16 cellular contexts compared by ENCODE assay signal in genomic region chr7:32048970-32049369, GRCh38. TPM values are rescaled to one million over a fixed set of nuclear protein-coding genes. Genes with fewer than 3 reads are reported as not detected.
DNase-seq lines count a peak whose midpoint lies in the region; ATAC-seq, FAIRE-seq and TF ChIP-seq lines count a peak whose summit lies in the region.
"Had no signal": no experiment of that assay in that cellular context is flagged by ENCODE, and none has a peak within 500 bp of the region (broad histone marks: within the 10 kb centered on the region; RNA-seq: fewer than 3 reads in every experiment).

No MANE protein-coding gene starts in this region.

- ATAC-seq in GM21423 (IDR thresholded peaks at IDR 0.05; ENCODE audit: unreplicated experiment) (peak; percentile 77), HG03378 (IDR thresholded peaks at IDR 0.05; ENCODE audit: unreplicated experiment) (peak; percentile 74), HG02610 (IDR thresholded peaks at IDR 0.05; ENCODE audit: unreplicated experiment) (no peak)
- ATAC-seq: left lobe of liver; stimulated activated naive CD8-positive, alpha-beta T cell treated with anti-CD3 and anti-CD28 coated beads, Interleukin-15, Interleukin-2, amounts not matched to agents 100 U/mL and 50 U/mL, for 24 hours had no signal

- DNase-seq in GM18507 (ENCODE audit: extremely low spot score, insufficient read length, low read depth), result no peak
- DNase-seq in cardiac septum (ENCODE audit: low spot score), result no peak
- no peak for DNase-seq in sigmoid colon
- DNase-seq in dermis blood vessel endothelial cell, result no peak
- DNase-seq: activated CD4-positive, alpha-beta T cell treated with anti-CD3 and anti-CD28 coated beads for 1 hour; CD4-positive, CD25-positive, alpha-beta regulatory T cell; NCI-H510A treated with DMSO at 0.1 percent for 48 hours; SK-N-SH; stimulated activated naive CD8-positive, alpha-beta T cell treated with anti-CD3 and anti-CD28 coated beads, Interleukin-15, Interleukin-2, amounts not matched to agents 100 U/mL and 50 U/mL, for 24 hours had no signal

- H3K27me3 ChIP-seq in sigmoid colon, result no peaks in the 10 kb centered on the region

- intact Hi-C loops in cardiac septum (cut with DNase I), result loop anchor here (10.0 kb wide), 1 partner anchor 264 kb away; no protein-coding TSS in a partner anchor
- intact Hi-C loops in sigmoid colon (cut with DNase I), result no loop called here

- TF ChIP-seq EP300 in sigmoid colon (IDR thresholded peaks at IDR 0.05), result no peak

- no peak overlapping the region for H3K4me3 ChIP-seq in sigmoid colon

- H3K27ac ChIP-seq in cingulate gyrus (ENCODE audit: low read depth, low read length), result peak overlapping the region; percentile 11
- peak overlapping the region in 1 of 4 donors; percentile 32 for H3K27ac ChIP-seq in sigmoid colon
- H3K27ac ChIP-seq: KMS-11 had no signal

- peak; percentile 77 for FAIRE-seq in GM18507 (lab: Jason Lieb, UNC)
- FAIRE-seq: frontal cortex had no signal

- TF ChIP-seq POLR2A in sigmoid colon (IDR thresholded peaks at IDR 0.05), result no peak

- TF ChIP-seq CTCF in sigmoid colon (IDR thresholded peaks at IDR 0.05), result no peak

- no peaks in the 10 kb centered on the region for H3K9me3 ChIP-seq in sigmoid colon
- H3K9me3 ChIP-seq: SK-N-SH had no signal

- H3K4me1 ChIP-seq in sigmoid colon, result peaks cover 0 to 23% (median 14%) of the 10 kb centered on the region in 4 donors

- 20 to 35% methylated on average over 3 of the region's 3 CpGs for WGBS in sigmoid colon, 2 donors

- H3K36me3 ChIP-seq in sigmoid colon, result no peaks in the 10 kb centered on the region

RNA-seq across cellular contexts. Expression of gene PDE1C, which starts 21.2 kb away (rescaled TPM):
- total RNA-seq in cardiac septum (220 TPM), sigmoid colon (10 to 100 TPM in 3 of 4 donors, 1 to 10 TPM in 1; 5.9 to 19.4 (median 12.3) TPM), dermis blood vessel endothelial cell (0.19 and 1.2 TPM in 2 replicates)
- polyA plus RNA-seq in sigmoid colon, result 1 to 10 TPM in 1 of 3 donors, under 1 TPM in 2; under 0.01 to 1.4 (median 0.99) TPM
- total RNA-seq: CD4-positive, CD25-positive, alpha-beta regulatory T cell had no signal
- polyA plus RNA-seq: CD4-positive, CD25-positive, alpha-beta regulatory T cell had no signal

Comparison
In these comparisons a context has a peak if more than half of its experiments do, and no peak if none do; other contexts are left out.
1. RNA of gene PDE1C, which starts 21.2 kb away (total RNA-seq): 220 TPM in cardiac septum (single experiment); 5.9 to 19.4 TPM in sigmoid colon and 0.19 to 1.2 TPM in dermis blood vessel endothelial cell; every median in the first group is over 10 times any median in the second.